In the genomic region with DNA sequence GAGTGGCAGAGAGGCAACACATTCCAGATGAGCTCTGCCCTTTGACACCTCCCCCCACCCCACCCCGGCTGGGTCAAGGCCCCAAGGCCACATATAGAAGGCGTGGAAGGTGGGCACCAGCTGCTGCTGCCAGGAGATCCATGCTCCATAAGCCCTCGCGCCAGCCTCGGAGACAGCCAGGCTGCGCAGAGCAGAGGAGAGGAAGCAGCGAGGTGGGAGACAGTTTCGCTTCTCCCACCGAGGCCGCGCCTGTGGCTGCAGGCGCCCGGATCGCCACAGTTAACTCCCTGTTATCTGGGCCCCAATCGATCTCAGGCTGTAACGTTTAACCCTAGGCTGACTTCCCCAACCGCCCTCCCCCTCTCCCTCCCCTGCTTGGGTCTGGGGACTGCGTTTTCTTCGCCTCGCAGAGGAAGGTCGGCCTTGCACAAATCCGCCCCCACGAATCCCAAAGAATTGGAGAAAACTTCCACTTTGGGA, we compare ENCODE assay signal across 9 cellular contexts. TPM values are rescaled to one million over a fixed set of nuclear protein-coding genes. Genes with fewer than 3 reads are reported as not detected.
DNase-seq lines count a peak whose midpoint lies in the region; TF ChIP-seq lines count a peak whose summit lies in the region.
"Had no signal": no experiment of that assay in that cellular context is flagged by ENCODE, and none has a peak within 500 bp of the region (broad histone marks: within the 10 kb centered on the region; RNA-seq: fewer than 3 reads in every experiment).

No MANE protein-coding gene starts in this region.

- H3K9me3 Mint-ChIP-seq in progenitor cell of endocrine pancreas (ENCODE audit: low read depth) = no peaks in the 10 kb centered on the region

- intact Hi-C loops in left ventricle myocardium inferior (cut with micrococcal nuclease) = no loop called here

- in situ Hi-C loops in ACHN (cut with HindIII; ENCODE audit: low pct_ligation_motif_present, low pct_unique_long_range_greater_than_20kb, low sequenced_read_pairs) = no loop called here

- no peaks in the 10 kb centered on the region for H3K36me3 Mint-ChIP-seq in progenitor cell of endocrine pancreas (ENCODE audit: insufficient read depth)

- no peak for TF ChIP-seq CTCF in left ventricle myocardium inferior (IDR thresholded peaks at IDR 0.05; ENCODE audit: borderline replicate concordance)
- TF ChIP-seq CTCF in progenitor cell of endocrine pancreas (IDR thresholded peaks at IDR 0.05; ENCODE audit: unreplicated experiment) = no peak

- H3K4me3 Mint-ChIP-seq in progenitor cell of endocrine pancreas (ENCODE audit: low read depth) = peak overlapping the region; percentile 75

- H3K4me3 ChIP-seq in left ventricle myocardium inferior = peak overlapping the region; percentile 90

- DNase-seq in GDM1 (lab: John Stamatoyannopoulos, UW) = peak; percentile 55
- peak; percentile 35 for DNase-seq in OCI-M2 (lab: John Stamatoyannopoulos, UW; ENCODE audit: unreplicated experiment)
- DNase-seq in left ventricle myocardium inferior = peak; percentile 20
- DNase-seq in progenitor cell of endocrine pancreas (ENCODE audit: low spot score, unreplicated experiment) = no peak
- no peak for DNase-seq in DMS79 (lab: John Stamatoyannopoulos, UW)
- no peak for DNase-seq in ACHN
- no peak for DNase-seq in NCI-H69 (lab: John Stamatoyannopoulos, UW)
- DNase-seq in activated CD4-positive, alpha-beta T cell treated with anti-CD3 and anti-CD28 coated beads for 48 hours = no peak
- DNase-seq: T-helper 9 cell had no signal

- peaks cover 63% of the 10 kb centered on the region for H3K4me1 ChIP-seq in left ventricle myocardium inferior

- H3K4me1 Mint-ChIP-seq in progenitor cell of endocrine pancreas (ENCODE audit: low read depth) = peaks cover 59% of the 10 kb centered on the region

- no peaks in the 10 kb centered on the region for H3K36me3 ChIP-seq in left ventricle myocardium inferior

- H3K27me3 Mint-ChIP-seq in progenitor cell of endocrine pancreas = no peaks in the 10 kb centered on the region

- H3K27ac Mint-ChIP-seq in progenitor cell of endocrine pancreas = peak overlapping the region; percentile 83

- no peaks in the 10 kb centered on the region for H3K9me3 ChIP-seq in left ventricle myocardium inferior (replicated peaks)

- no peak overlapping the region for H3K27ac ChIP-seq in left ventricle myocardium inferior (replicated peaks)

- H3K27me3 ChIP-seq in left ventricle myocardium inferior (ENCODE audit: low read depth) = no peaks in the 10 kb centered on the region

RNA-seq across cellular contexts. Expression of a gene that starts 1.2 kb away (rescaled TPM):
- total RNA-seq in left ventricle myocardium inferior = 56.9 TPM
- total RNA-seq in progenitor cell of endocrine pancreas = 79.1 and 88.2 TPM in 2 replicates

Comparison
In these comparisons a context has a peak if more than half of its experiments do, and no peak if none do; other contexts are left out.
1. DNase-seq: peak in GDM1 (single experiment), OCI-M2 (single experiment) and left ventricle myocardium inferior (single experiment); none in progenitor cell of endocrine pancreas (single experiment), DMS79 (single experiment), ACHN (single experiment), NCI-H69 (single experiment) and activated CD4-positive, alpha-beta T cell treated with anti-CD3 and anti-CD28 coated beads for 48 hours (single experiment).